Comparison of ENCODE assay signal across 17 cellular contexts in the genomic region with DNA sequence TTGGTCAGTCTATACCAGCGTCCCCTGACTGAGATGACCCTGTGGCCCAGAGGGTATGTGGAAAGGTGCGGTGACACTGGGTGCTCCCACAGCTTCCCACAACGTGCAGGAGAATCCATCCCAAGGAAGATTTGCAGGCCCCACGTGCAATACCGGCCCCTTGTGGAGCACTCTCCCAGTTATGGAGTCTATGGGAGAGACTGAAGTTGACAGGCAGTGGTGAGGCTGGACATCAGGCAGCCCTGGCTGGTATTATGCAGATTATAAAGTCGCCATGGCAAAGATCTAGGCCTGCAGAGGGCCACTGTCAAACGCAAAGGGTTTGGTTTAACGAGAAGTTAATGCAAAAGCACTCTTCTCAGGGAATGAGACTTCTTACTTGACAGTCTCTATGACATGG.
DNase-seq lines count a peak whose midpoint lies in the region; ATAC-seq, FAIRE-seq and TF ChIP-seq lines count a peak whose summit lies in the region.
"Had no signal": no experiment of that assay in that cellular context is flagged by ENCODE, and none has a peak within 500 bp of the region (broad histone marks: within the 10 kb centered on the region; RNA-seq: fewer than 3 reads in every experiment).

No MANE protein-coding gene starts in this region.

- 4% methylated on average over 8 of the region's 8 CpGs for WGBS in K562 (ENCODE audit: insufficient coverage, low coverage, missing lambda C conversion rate)
- WGBS in HepG2 (ENCODE audit: low lambda C conversion rate) = 21% methylated on average over 4 of the region's 8 CpGs

- POLR2A ChIA-PET in K562 (lab: Yijun Ruan, JAX) = no interaction called here
- POLR2A ChIA-PET in HepG2 (lab: Yijun Ruan, JAX) = no interaction called here

- no peaks in the 10 kb centered on the region for H3K9me3 ChIP-seq in K562 (replicated peaks; ENCODE audit: control insufficient read depth, insufficient read depth, low read depth, low read length)
- peaks cover 4% of the 10 kb centered on the region for H3K9me3 ChIP-seq in neural progenitor cell (ENCODE audit: low read depth)
- no peaks in the 10 kb centered on the region for H3K9me3 ChIP-seq in HepG2 (ENCODE audit: low read length)

- CTCF ChIA-PET in K562 (lab: Yijun Ruan, JAX; ENCODE audit: low intra/inter-chr PET ratio) = no interaction called here
- CTCF ChIA-PET in HepG2 (lab: Yijun Ruan, JAX; ENCODE audit: low intra/inter-chr PET ratio, low total read pairs) = no interaction called here

- peaks cover 15% of the 10 kb centered on the region for H3K9me3 Mint-ChIP-seq in neural progenitor cell

- FAIRE-seq in K562 (lab: Jason Lieb, UNC) (no peak), HepG2 (lab: Jason Lieb, UNC) (no peak)
- FAIRE-seq: GM12891 had no signal

- H3K4me3 Mint-ChIP-seq in neural progenitor cell = no peak overlapping the region

- BruUV-seq in K562 (replicated peaks; lab: Mats Ljungman, UMichigan) = no TSS peak
- BruUV-seq in HepG2 (replicated peaks; lab: Mats Ljungman, UMichigan) = no TSS peak

- H3K27ac ChIP-seq in K562 (ENCODE audit: extremely low read depth, low read depth, low read length) (no peak overlapping the region), neural progenitor cell (no peak overlapping the region), HepG2 (ENCODE audit: extremely low read length, insufficient read depth, low read length) (no peak overlapping the region)
- H3K27ac ChIP-seq: BLaER1, HL-60 had no signal

- H3K36me3 Mint-ChIP-seq in neural progenitor cell = peaks cover 3% of the 10 kb centered on the region

- ATAC-seq in K562 (peak; percentile 53), HepG2 (no peak), GM21723 (IDR thresholded peaks at IDR 0.05; ENCODE audit: unreplicated experiment) (no peak)

- H3K27ac Mint-ChIP-seq in neural progenitor cell = peak overlapping the region; percentile 35

- H3K4me3 ChIP-seq in K562 (no peak overlapping the region), neural progenitor cell (no peak overlapping the region), HepG2 (replicated peaks in 1 of 3; ENCODE audit: insufficient read depth in 1 of 3, low read depth in 2 of 3, low read length in 3 of 3) (no peak overlapping the region)
- H3K4me3 ChIP-seq: BLaER1 had no signal

- no peaks in the 10 kb centered on the region for H4K20me1 ChIP-seq in K562 (replicated peaks; ENCODE audit: control insufficient read depth, insufficient read depth, low read length)
- H4K20me1 ChIP-seq in neural progenitor cell (ENCODE audit: low read depth) = no peaks in the 10 kb centered on the region
- no peaks in the 10 kb centered on the region for H4K20me1 ChIP-seq in HepG2 (ENCODE audit: insufficient read depth, low read length)
- H4K20me1 ChIP-seq: BLaER1 had no signal

- DNase-seq in GM03348 (ENCODE audit: low spot score) (peak; percentile 6), K562 (ENCODE audit: extremely low read depth in 1 of 4, low spot score in 3 of 4) (no peak), islet precursor cell (peak; percentile 55), neural progenitor cell (ENCODE audit: low spot score) (no peak), HepG2 (ENCODE audit: low spot score) (no peak), DMS153 (lab: John Stamatoyannopoulos, UW) (no peak)
- no peak for DNase-seq in activated CD4-positive, alpha-beta T cell treated with anti-CD3 and anti-CD28 coated beads for 4 hours
- DNase-seq: 8988T, AML-193, Calu3, DMS 273 treated with DMSO at 0.1 percent for 48 hours, DMS79, HCEC 1CT had no signal

- H2AFZ ChIP-seq in K562 (ENCODE audit: low read depth, low read length) (peak overlapping the region; percentile 18; the same call in 1 of the 2 replicates), neural progenitor cell (replicated peaks) (no peak overlapping the region), HepG2 (ENCODE audit: low read length) (no peak overlapping the region)

- no peaks in the 10 kb centered on the region for H3F3A ChIP-seq in neural progenitor cell (ENCODE audit: low read depth)

- TF ChIP-seq CTCF in K562 (IDR thresholded peaks at IDR 0.05 in 2 of 3, conservative IDR thresholded peaks at IDR 0.05 in 1 of 3; ENCODE audit: insufficient read depth in 2 of 3, low read depth in 1 of 3, low read length in 3 of 3) (no peak), neural progenitor cell (IDR thresholded peaks at IDR 0.05) (no peak), HepG2 (CRISPR knock-in tag; IDR thresholded peaks at IDR 0.05) (no peak)

- intact Hi-C loops in K562 (cut with micrococcal nuclease) = no loop called here
- intact Hi-C loops in HepG2 (cut with micrococcal nuclease; ENCODE audit: unreplicated experiment) = no loop called here

- no peaks in the 10 kb centered on the region for H3K27me3 ChIP-seq in K562 (ENCODE audit: control insufficient read depth in 2 of 2, insufficient read depth in 2 of 2, low read length in 2 of 2)
- H3K27me3 ChIP-seq in neural progenitor cell = no peaks in the 10 kb centered on the region
- peaks cover 0 to 4% of the 10 kb centered on the region in 2 experiments; a peak in 1 of 5 replicates for H3K27me3 ChIP-seq in HepG2 (ENCODE audit: control insufficient read depth in 1 of 2, insufficient read depth in 2 of 2, low read length in 2 of 2)
- H3K27me3 ChIP-seq: BLaER1 had no signal

- H3K36me3 ChIP-seq in K562 (ENCODE audit: control insufficient read depth, insufficient read depth, low read length) (no peaks in the 10 kb centered on the region), neural progenitor cell (no peaks in the 10 kb centered on the region), HepG2 (replicated peaks in 1 of 2; ENCODE audit: control insufficient read depth in 1 of 2, insufficient read depth in 2 of 2, low read length in 2 of 2) (no peaks in the 10 kb centered on the region)
- H3K36me3 ChIP-seq: BLaER1 had no signal

- TF ChIP-seq EP300 in K562 (IDR thresholded peaks at IDR 0.05; ENCODE audit: low read length) (no peak), HepG2 (IDR thresholded peaks at IDR 0.05; ENCODE audit: low read depth in 2 of 2, low read length in 2 of 2) (no peak), HepG2 (CRISPR knock-in tag; IDR thresholded peaks at IDR 0.05; ENCODE audit: borderline replicate concordance) (no peak)

- H3K4me1 Mint-ChIP-seq in neural progenitor cell = peaks cover 20% of the 10 kb centered on the region

- H3K9ac ChIP-seq in K562 (ENCODE audit: insufficient read depth in 1 of 2, low read depth in 2 of 2, low read length in 2 of 2) (no peak overlapping the region), neural progenitor cell (no peak overlapping the region), HepG2 (ENCODE audit: insufficient read depth, low read depth, low read length) (no peak overlapping the region)
- H3K9ac ChIP-seq: BLaER1 had no signal

- no peaks in the 10 kb centered on the region for H3K9me1 ChIP-seq in K562 (ENCODE audit: control insufficient read depth, insufficient read depth, low read length)

- no peaks in the 10 kb centered on the region for H3K79me2 ChIP-seq in K562 (ENCODE audit: control insufficient read depth, insufficient read depth, low read length)
- no peaks in the 10 kb centered on the region for H3K79me2 ChIP-seq in neural progenitor cell (ENCODE audit: low read depth)
- H3K79me2 ChIP-seq in HepG2 (ENCODE audit: insufficient read depth, low read length) = no peaks in the 10 kb centered on the region

- H3K4me1 ChIP-seq in K562 (replicated peaks in 1 of 2; ENCODE audit: control insufficient read depth in 2 of 2, insufficient read depth in 2 of 2, low read length in 2 of 2) (no peaks in the 10 kb centered on the region), neural progenitor cell (no peaks in the 10 kb centered on the region), HepG2 (ENCODE audit: insufficient read depth, low read length) (no peaks in the 10 kb centered on the region)
- H3K4me1 ChIP-seq: BLaER1 had no signal

- H3K4me2 ChIP-seq in K562 (ENCODE audit: insufficient read depth, low read length) (no peak overlapping the region), neural progenitor cell (no peak overlapping the region), HepG2 (ENCODE audit: low read depth, low read length) (no peak overlapping the region)
- H3K4me2 ChIP-seq: BLaER1 had no signal

- TF ChIP-seq POLR2A in K562 (conservative IDR thresholded peaks at IDR 0.05) (no peak), HepG2 (IDR thresholded peaks at IDR 0.05; ENCODE audit: insufficient read depth in 1 of 2, low read depth in 2 of 2, low read length in 2 of 2) (no peak)

- TF ChIP-seq RAD21 in K562 (CRISPR knock-in tag; conservative IDR thresholded peaks at IDR 0.05 in 1 of 2, IDR thresholded peaks at IDR 0.05 in 1 of 2) = no peak
- no peak for TF ChIP-seq RAD21 in HepG2 (CRISPR knock-in tag; IDR thresholded peaks at IDR 0.05)

- H3K27me3 Mint-ChIP-seq in neural progenitor cell (ENCODE audit: insufficient read depth, low read depth) = peaks cover 6% of the 10 kb centered on the region

- in situ Hi-C loops in K562 (cut with MboI) (no loop called here), HepG2 (cut with HindIII; ENCODE audit: extremely low pct_ligation_motif_present, low pct_unique_long_range_greater_than_20kb) (no loop called here)

TF ChIP-seq in K562, 482 proteins besides CTCF, POLR2A, EP300 and RAD21 (continues in another document):
- no peak for TF ChIP-seq ERF (CRISPR knock-in tag; IDR thresholded peaks at IDR 0.05)
- TF ChIP-seq BRCA1 (IDR thresholded peaks at IDR 0.05) = no peak
- TF ChIP-seq BRCA1 (CRISPR knock-in tag; IDR thresholded peaks at IDR 0.05) = no peak
- TF ChIP-seq ZNF311 (CRISPR knock-in tag; IDR thresholded peaks at IDR 0.05) = no peak
- no peak for TF ChIP-seq HDAC1 (IDR thresholded peaks at IDR 0.05)
- no peak for TF ChIP-seq GABPB2 (CRISPR knock-in tag; conservative IDR thresholded peaks at IDR 0.05)

TF ChIP-seq in HepG2, 621 proteins besides CTCF, POLR2A, EP300 and RAD21 (continues in another document):
- no peak for TF ChIP-seq CENPT (CRISPR knock-in tag; IDR thresholded peaks at IDR 0.05; ENCODE audit: low read depth)
- TF ChIP-seq RBM22 (optimal IDR thresholded peaks at IDR 0.05; ENCODE audit: low read length) = no peak
- TF ChIP-seq ZBTB3 (CRISPR knock-in tag; IDR thresholded peaks at IDR 0.05; ENCODE audit: borderline replicate concordance, low read depth) = no peak
- no peak for TF ChIP-seq ZKSCAN1 (IDR thresholded peaks at IDR 0.05; ENCODE audit: low read length)
- TF ChIP-seq FIP1L1 (IDR thresholded peaks at IDR 0.05; ENCODE audit: borderline replicate concordance, insufficient read depth, low read depth, low read length) = no peak
- no peak for TF ChIP-seq DMAP1 (CRISPR knock-in tag; IDR thresholded peaks at IDR 0.05)
- TF ChIP-seq SETDB1 (CRISPR knock-in tag; IDR thresholded peaks at IDR 0.05; ENCODE audit: borderline replicate concordance) = no peak
- TF ChIP-seq ATRX (CRISPR knock-in tag; IDR thresholded peaks at IDR 0.05; ENCODE audit: borderline replicate concordance) = no peak
- no peak for TF ChIP-seq ZBTB7A (CRISPR knock-in tag; IDR thresholded peaks at IDR 0.05)
- no peak for TF ChIP-seq ZNF121 (CRISPR knock-in tag; IDR thresholded peaks at IDR 0.05)
- no peak for TF ChIP-seq ZNF703 (CRISPR knock-in tag; IDR thresholded peaks at IDR 0.05; ENCODE audit: borderline replicate concordance)

Comparison
In these comparisons a context has a peak if more than half of its experiments do, and no peak if none do; other contexts are left out.
1. DNase-seq: peak in GM03348 (single experiment) and islet precursor cell (single experiment); none in K562 (0 of 4), neural progenitor cell (single experiment), HepG2 (single experiment), activated CD4-positive, alpha-beta T cell treated with anti-CD3 and anti-CD28 coated beads for 4 hours (0 of 2) and DMS153 (single experiment).